ENCODE assay signal across 20 cellular contexts in the genomic region with DNA sequence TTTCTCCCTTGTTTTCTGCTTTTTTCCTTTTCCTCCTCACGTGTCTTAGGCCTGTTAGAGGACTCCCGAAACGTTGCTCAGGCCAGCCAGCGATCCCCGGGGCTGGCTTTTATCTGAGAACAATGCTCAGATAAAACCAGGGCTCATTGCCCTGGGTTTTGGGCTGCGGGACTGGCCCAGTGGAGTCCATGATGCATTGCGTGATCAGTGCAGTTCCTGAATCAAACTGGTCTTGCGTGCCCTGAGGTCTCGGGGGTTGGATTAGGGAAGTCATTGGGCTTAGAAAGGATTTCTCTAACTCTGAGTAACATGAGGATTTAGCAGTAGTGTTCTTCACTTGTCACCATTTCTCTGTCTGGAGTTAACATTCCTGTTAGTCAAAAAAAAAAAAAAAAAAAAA.
DNase-seq lines count a peak whose midpoint lies in the region; ATAC-seq and TF ChIP-seq lines count a peak whose summit lies in the region.
"Had no signal": no experiment of that assay in that cellular context is flagged by ENCODE, and none has a peak within 500 bp of the region (broad histone marks: within the 10 kb centered on the region; RNA-seq: fewer than 3 reads in every experiment).

No MANE protein-coding gene starts in this region.

- H3K36me3 ChIP-seq in neural progenitor cell, result no peaks in the 10 kb centered on the region
- H3K36me3 ChIP-seq: BLaER1 had no signal

- H3K27ac ChIP-seq in HL-60 (replicated peaks) (peak overlapping the region; percentile 24; the same call in 1 of the 2 replicates), neural progenitor cell (no peak overlapping the region)
- H3K27ac ChIP-seq: BLaER1 had no signal

- H3K4me3 ChIP-seq in HL-60 (replicated peaks; ENCODE audit: insufficient read depth, low read length) (no peak overlapping the region), neural progenitor cell (no peak overlapping the region)
- H3K4me3 ChIP-seq: BLaER1, GM23338 had no signal

- H3F3A ChIP-seq in neural progenitor cell (ENCODE audit: low read depth), result no peaks in the 10 kb centered on the region

- H2AFZ ChIP-seq in neural progenitor cell (replicated peaks), result peak overlapping the region; percentile 42
- H2AFZ ChIP-seq: GM23338 had no signal

- H3K4me1 ChIP-seq in neural progenitor cell, result no peaks in the 10 kb centered on the region
- H3K4me1 ChIP-seq: BLaER1 had no signal

- no peak for TF ChIP-seq CTCF in CD14-positive monocyte (IDR thresholded peaks at IDR 0.05)
- TF ChIP-seq CTCF in HL-60 (IDR thresholded peaks at IDR 0.05; ENCODE audit: insufficient read depth, low read length), result no peak
- TF ChIP-seq CTCF in neural progenitor cell (IDR thresholded peaks at IDR 0.05), result no peak

- intact Hi-C loops in CD14-positive monocyte (cut with micrococcal nuclease), result loop anchor here in 1 of 2 donors (5.0 kb wide), 1 partner anchor 65 kb away; a partner anchor contains a TSS
- intact Hi-C loops in dendritic cell treated with granulocyte-macrophage colony-stimulating factor and Interleukin-4, amounts not matched to agents 40 ng/mL and 50 ng/mL, for 4 days (cut with micrococcal nuclease), result no loop called here

- H3K27me3 Mint-ChIP-seq in CD14-positive monocyte (ENCODE audit: low read depth in 3 of 3) (no peaks in the 10 kb centered on the region), neural progenitor cell (ENCODE audit: insufficient read depth, low read depth) (no peaks in the 10 kb centered on the region)
- H3K27me3 Mint-ChIP-seq in dendritic cell treated with granulocyte-macrophage colony-stimulating factor and Interleukin-4, amounts not matched to agents 40 ng/mL and 50 ng/mL, for 4 days, result no peaks in the 10 kb centered on the region

- H3K27me3 ChIP-seq in HL-60 (ENCODE audit: insufficient read depth, poor library complexity, severe bottlenecking) (no peaks in the 10 kb centered on the region), neural progenitor cell (no peaks in the 10 kb centered on the region)
- H3K27me3 ChIP-seq: BLaER1 had no signal

- H3K4me3 Mint-ChIP-seq in CD14-positive monocyte (no peak overlapping the region), neural progenitor cell (no peak overlapping the region)
- H3K4me3 Mint-ChIP-seq in dendritic cell treated with granulocyte-macrophage colony-stimulating factor and Interleukin-4, amounts not matched to agents 40 ng/mL and 50 ng/mL, for 4 days, result no peak overlapping the region
- H3K4me3 Mint-ChIP-seq: GM23338 had no signal

- H3K4me1 Mint-ChIP-seq in CD14-positive monocyte (peaks cover 41% of the 10 kb centered on the region), neural progenitor cell (no peaks in the 10 kb centered on the region)
- H3K4me1 Mint-ChIP-seq in dendritic cell treated with granulocyte-macrophage colony-stimulating factor and Interleukin-4, amounts not matched to agents 40 ng/mL and 50 ng/mL, for 4 days (ENCODE audit: low read depth), result peaks cover 64% of the 10 kb centered on the region
- H3K4me1 Mint-ChIP-seq: GM23338 had no signal

- H3K36me3 Mint-ChIP-seq in CD14-positive monocyte (peaks cover 2 to 6% of the 10 kb centered on the region in 2 donors), neural progenitor cell (no peaks in the 10 kb centered on the region)
- peaks cover 6% of the 10 kb centered on the region for H3K36me3 Mint-ChIP-seq in dendritic cell treated with granulocyte-macrophage colony-stimulating factor and Interleukin-4, amounts not matched to agents 40 ng/mL and 50 ng/mL, for 4 days (ENCODE audit: low read depth)

- H3K4me2 ChIP-seq in neural progenitor cell, result no peak overlapping the region
- H3K4me2 ChIP-seq: BLaER1, GM23338 had no signal

- H3K9me3 Mint-ChIP-seq in CD14-positive monocyte (peaks cover 0 to 4% (median 0%) of the 10 kb centered on the region in 7 donors), neural progenitor cell (no peaks in the 10 kb centered on the region)
- H3K9me3 Mint-ChIP-seq in dendritic cell treated with granulocyte-macrophage colony-stimulating factor and Interleukin-4, amounts not matched to agents 40 ng/mL and 50 ng/mL, for 4 days, result no peaks in the 10 kb centered on the region
- H3K9me3 Mint-ChIP-seq: GM23338 had no signal

- H3K9me3 ChIP-seq in neural progenitor cell (ENCODE audit: low read depth), result no peaks in the 10 kb centered on the region
- H3K9me3 ChIP-seq: BLaER1 had no signal

- H3K27ac Mint-ChIP-seq in CD14-positive monocyte (peak overlapping the region; percentile 65 to 90 (median 87)), neural progenitor cell (no peak overlapping the region)
- H3K27ac Mint-ChIP-seq in dendritic cell treated with granulocyte-macrophage colony-stimulating factor and Interleukin-4, amounts not matched to agents 40 ng/mL and 50 ng/mL, for 4 days, result peak overlapping the region; percentile 94
- H3K27ac Mint-ChIP-seq: GM23338 had no signal

- peak; percentile 72 for DNase-seq in CD14-positive monocyte (ENCODE audit: low spot score)
- DNase-seq in HL-60 (ENCODE audit: low read depth in 1 of 2, low spot score in 1 of 2), result peak in 1 of 2 experiments; percentile 67
- DNase-seq in neural progenitor cell (ENCODE audit: low spot score), result no peak
- DNase-seq in NCI-H510A treated with DMSO at 0.1 percent for 48 hours (lab: John Stamatoyannopoulos, UW), result no peak
- no peak for DNase-seq in NCI-H226
- DNase-seq: DMS79; NCI-H1092; NCI-H1436 treated with DMSO at 0.1 percent for 48 hours; NCI-H2029 treated with DMSO at 0.1 percent for 48 hours; NCI-H2171 treated with DMSO at 0.1 percent for 48 hours; NCI-H446 treated with DMSO at 0.1 percent for 48 hours; NK-92 treated with Interleukin-12 subunit alpha and Interleukin-12 subunit beta, amount 100 ng/mL, for 24 hours; OCI-M1; SIG-M5 had no signal

- no peak overlapping the region for H3K9ac ChIP-seq in neural progenitor cell
- H3K9ac ChIP-seq: BLaER1 had no signal

- no peak for ATAC-seq in HG02642 (IDR thresholded peaks at IDR 0.05; ENCODE audit: poor library complexity, unreplicated experiment)
- ATAC-seq: GM23338, HCT116, SK-N-SH treated with all-trans-retinoic acid at 6 μM for 48 hours had no signal

- H4K20me1 ChIP-seq in neural progenitor cell (ENCODE audit: low read depth), result no peaks in the 10 kb centered on the region
- H4K20me1 ChIP-seq: BLaER1 had no signal

- no peaks in the 10 kb centered on the region for H3K79me2 ChIP-seq in neural progenitor cell (ENCODE audit: low read depth)
